13 cellular contexts compared by ENCODE assay signal in the genomic region with DNA sequence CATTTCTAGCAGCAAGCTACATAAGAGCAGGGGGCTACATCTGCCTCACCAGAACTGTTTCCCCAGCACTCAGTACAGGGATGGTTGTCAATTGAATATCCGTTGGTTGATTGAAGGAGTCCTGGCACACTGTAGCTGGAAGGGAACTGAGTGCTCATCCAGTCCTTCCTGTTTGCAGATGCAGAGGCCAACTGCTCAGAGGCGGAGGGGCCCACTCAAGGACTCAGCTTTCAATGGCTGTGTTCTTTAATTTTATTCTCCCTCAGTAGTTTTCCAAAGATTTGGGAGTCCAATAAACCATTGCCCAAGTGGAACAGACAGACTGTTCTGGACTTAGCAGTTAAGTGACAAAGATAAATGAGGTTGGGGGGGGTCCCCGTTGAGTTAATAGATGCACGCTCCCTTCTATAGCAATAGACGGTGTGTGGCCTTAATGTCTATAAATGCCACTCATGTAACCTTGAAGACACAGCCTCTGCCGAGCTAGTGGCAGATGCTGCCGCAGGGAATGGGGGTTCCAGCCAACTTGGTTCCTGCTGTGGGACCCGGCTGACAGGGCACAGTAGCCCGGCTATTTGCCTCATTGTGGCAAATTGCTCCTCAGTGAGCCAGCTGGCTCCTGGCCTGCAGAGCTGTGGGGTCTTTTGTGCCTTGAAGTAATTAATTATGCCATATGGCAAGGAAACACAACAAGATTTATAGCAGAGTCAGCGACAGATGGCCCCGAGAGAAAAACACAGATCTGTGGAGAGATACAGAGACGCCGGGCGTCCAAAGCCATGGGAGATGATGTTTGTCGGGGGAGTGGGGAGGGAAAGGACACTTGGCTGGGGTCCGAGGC.
DNase-seq lines count a peak whose midpoint lies in the region; ATAC-seq and TF ChIP-seq lines count a peak whose summit lies in the region.
"Had no signal": no experiment of that assay in that cellular context is flagged by ENCODE, and none has a peak within 500 bp of the region (broad histone marks: within the 10 kb centered on the region; RNA-seq: fewer than 3 reads in every experiment).

No MANE protein-coding gene starts in this region.

- no peaks in the 10 kb centered on the region for H3K9me3 Mint-ChIP-seq in neural crest cell
- H3K9me3 Mint-ChIP-seq in T-helper 2 cell treated with Interferon-gamma antibody and Interleukin-4, amounts not matched to agents 5 μg/mL and 100 μg/mL, for 36 hours = no peaks in the 10 kb centered on the region
- H3K9me3 Mint-ChIP-seq: activated CD4-positive, alpha-beta T cell treated with anti-CD3 and anti-CD28 coated beads, Interleukin-2, amount 10 ng/mL, durations not matched to agents 7 days and 5 days had no signal

- H3K4me1 Mint-ChIP-seq in neural crest cell = peaks cover 23% of the 10 kb centered on the region
- H3K4me1 Mint-ChIP-seq in T-helper 2 cell treated with Interferon-gamma antibody and Interleukin-4, amounts not matched to agents 5 μg/mL and 100 μg/mL, for 36 hours (ENCODE audit: low read depth) = peaks cover 8% of the 10 kb centered on the region

- H3K27me3 Mint-ChIP-seq in neural crest cell (ENCODE audit: low read depth) = no peaks in the 10 kb centered on the region
- H3K27me3 Mint-ChIP-seq in T-helper 2 cell treated with Interferon-gamma antibody and Interleukin-4, amounts not matched to agents 5 μg/mL and 100 μg/mL, for 36 hours (ENCODE audit: low read depth) = no peaks in the 10 kb centered on the region
- H3K27me3 Mint-ChIP-seq: B cell had no signal

- H3K36me3 Mint-ChIP-seq in neural crest cell (ENCODE audit: low read depth) = peaks cover 30% of the 10 kb centered on the region
- peaks cover 20% of the 10 kb centered on the region for H3K36me3 Mint-ChIP-seq in T-helper 2 cell treated with Interferon-gamma antibody and Interleukin-4, amounts not matched to agents 5 μg/mL and 100 μg/mL, for 36 hours (ENCODE audit: low read depth)

- DNase-seq in DMS153 treated with DMSO at 0.1 percent for 48 hours (lab: John Stamatoyannopoulos, UW; ENCODE audit: unreplicated experiment) (peak; percentile 35), NCI-H2227 treated with DMSO at 0.1 percent for 48 hours (lab: John Stamatoyannopoulos, UW) (peak; percentile 81), astrocyte of the hippocampus (ENCODE audit: low read depth, low spot score) (peak; percentile 33), neural crest cell (ENCODE audit: low read depth, low spot score) (no peak), GDM1 (lab: John Stamatoyannopoulos, UW) (no peak)
- no peak for DNase-seq in T-helper 2 cell treated with Interferon-gamma antibody and Interleukin-4, amounts not matched to agents 5 μg/mL and 100 μg/mL, for 36 hours (ENCODE audit: low spot score)
- DNase-seq: activated CD4-positive, alpha-beta T cell treated with anti-CD3 and anti-CD28 coated beads, Interleukin-2, amount 10 ng/mL, durations not matched to agents 7 days and 5 days; mesendoderm had no signal

- no peak overlapping the region for H3K27ac Mint-ChIP-seq in neural crest cell (ENCODE audit: unreplicated experiment)
- H3K27ac Mint-ChIP-seq in T-helper 2 cell treated with Interferon-gamma antibody and Interleukin-4, amounts not matched to agents 5 μg/mL and 100 μg/mL, for 36 hours = no peak overlapping the region
- H3K27ac Mint-ChIP-seq: activated CD4-positive, alpha-beta T cell treated with anti-CD3 and anti-CD28 coated beads, Interleukin-2, amount 10 ng/mL, durations not matched to agents 7 days and 5 days; activated T-helper 2 cell treated with anti-CD3 and anti-CD28 coated beads, Interferon-gamma antibody, Interleukin-2, Interleukin-4, amounts not matched to agents 10 μg/mL and 5 μg/mL and 100 μg/mL, durations not matched to agents 14 hours and 24 hours and 36 hours; B cell had no signal

- ATAC-seq in HG03108 (IDR thresholded peaks at IDR 0.05; ENCODE audit: unreplicated experiment) (no peak), GM18867 (IDR thresholded peaks at IDR 0.05; ENCODE audit: unreplicated experiment) (no peak)

- TF ChIP-seq CTCF in neural crest cell (conservative IDR thresholded peaks at IDR 0.05) = no peak

- H3K4me3 Mint-ChIP-seq in neural crest cell = peak overlapping the region; percentile 38
- no peak overlapping the region for H3K4me3 Mint-ChIP-seq in T-helper 2 cell treated with Interferon-gamma antibody and Interleukin-4, amounts not matched to agents 5 μg/mL and 100 μg/mL, for 36 hours
- H3K4me3 Mint-ChIP-seq: activated CD4-positive, alpha-beta T cell treated with anti-CD3 and anti-CD28 coated beads, Interleukin-2, amount 10 ng/mL, durations not matched to agents 7 days and 5 days; B cell; stimulated activated naive CD8-positive, alpha-beta T cell treated with anti-CD3 and anti-CD28 coated beads, Interleukin-15, Interleukin-2, amounts not matched to agents 100 ng/mL and 50 ng/mL, for 24 hours had no signal

Comparison
In these comparisons a context has a peak if more than half of its experiments do, and no peak if none do; other contexts are left out.
1. DNase-seq: peak in DMS153 treated with DMSO at 0.1 percent for 48 hours (single experiment), NCI-H2227 treated with DMSO at 0.1 percent for 48 hours (single experiment) and astrocyte of the hippocampus (single experiment); none in neural crest cell (single experiment), T-helper 2 cell treated with Interferon-gamma antibody and Interleukin-4, amounts not matched to agents 5 μg/mL and 100 μg/mL, for 36 hours (single experiment) and GDM1 (single experiment).